ENCODE assay signal across 8 cellular contexts in genomic region chr7:101815826-101816488, GRCh38.
DNase-seq lines count a peak whose midpoint lies in the region; ATAC-seq and TF ChIP-seq lines count a peak whose summit lies in the region.

No MANE protein-coding gene starts in this region.

- no peak for TF ChIP-seq CTCF in WI38 (IDR thresholded peaks at IDR 0.05; ENCODE audit: low read depth, low read length)

- peak; percentile 59 for ATAC-seq in HG02973 (IDR thresholded peaks at IDR 0.05; ENCODE audit: unreplicated experiment)

- peak overlapping the region; percentile 64 for H3K4me3 ChIP-seq in WI38 (ENCODE audit: low read depth, low read length)

- peak; percentile 79 to 85 for DNase-seq in NCI-H2081 (lab: John Stamatoyannopoulos, UW)
- DNase-seq in NCI-H2081 treated with DMSO at 0.1 percent for 48 hours (lab: John Stamatoyannopoulos, UW) = no peak
- DNase-seq in NCI-H2171 treated with DMSO at 0.1 percent for 48 hours (lab: John Stamatoyannopoulos, UW) = peak; percentile 87
- peak; percentile 79 for DNase-seq in cerebellar cortex (ENCODE audit: low spot score)
- peak; percentile 73 for DNase-seq in kidney glomerular epithelial cell (lab: John Stamatoyannopoulos, UW)
- DNase-seq in stimulated activated CD4-positive, alpha-beta T cell treated with anti-CD3 and anti-CD28 coated beads, Interleukin-15, amount 100 ng/mL, for 24 hours = peak; percentile 77
